ENCODE assay signal across 27 cellular contexts in genomic region chr22:23258826-23259170, GRCh38.
"Had no signal": no experiment of that assay in that cellular context is flagged by ENCODE, and none has a peak within 500 bp of the region (broad histone marks: within the 10 kb centered on the region; RNA-seq: fewer than 3 reads in every experiment).

No MANE protein-coding gene starts in this region.

- H3K27ac Mint-ChIP-seq: activated CD8-positive, alpha-beta T cell treated with anti-CD3 and anti-CD28 coated beads for 36 hours; nephron; progenitor cell of endocrine pancreas; T-helper 1 cell treated with Interleukin-12 subunit alpha and Interleukin-12 subunit beta and Interleukin-4 antibody, amounts not matched to agents 30 μg/mL and 1 μg/mL, for 36 hours had no signal

- ATAC-seq: activated CD8-positive, alpha-beta T cell treated with anti-CD3 and anti-CD28 coated beads for 36 hours; activated naive CD4-positive, alpha-beta T cell treated with anti-CD3 and anti-CD28 coated beads, Interleukin-2, amount 50 U/mL, for 72 hours; left colon; right lobe of liver; stimulated activated naive CD8-positive, alpha-beta T cell treated with anti-CD3 and anti-CD28 coated beads, Interleukin-15, Interleukin-2, amounts not matched to agents 100 U/mL and 50 U/mL, for 24 hours had no signal

- H3K27me3 ChIP-seq: hepatocyte, neutrophil, ovary, right lobe of liver, thyroid gland had no signal

- H3K4me2 ChIP-seq: hepatocyte had no signal

- H3K27ac ChIP-seq: epithelial cell of prostate, hepatocyte, neutrophil, thyroid gland had no signal

- H3K4me3 Mint-ChIP-seq: activated CD4-positive, alpha-beta T cell treated with anti-CD3 and anti-CD28 coated beads, Interleukin-2, amount 10 ng/mL, durations not matched to agents 7 days and 5 days; activated CD8-positive, alpha-beta T cell treated with anti-CD3 and anti-CD28 coated beads for 36 hours; nephron; T-helper 1 cell treated with Interleukin-12 subunit alpha and Interleukin-12 subunit beta and Interleukin-4 antibody, amounts not matched to agents 30 μg/mL and 1 μg/mL, for 36 hours had no signal

- DNase-seq: activated CD4-positive, alpha-beta T cell treated with anti-CD3 and anti-CD28 coated beads for 1 hour; activated CD4-positive, alpha-beta T cell treated with anti-CD3 and anti-CD28 coated beads, Interleukin-2, amount 10 ng/mL, durations not matched to agents 7 days and 5 days; activated CD8-positive, alpha-beta T cell treated with anti-CD3 and anti-CD28 coated beads for 36 hours; activated naive CD4-positive, alpha-beta T cell; activated T-cell treated with anti-CD3 and anti-CD28 coated beads, Interleukin-2, amount 50 U/mL, for 48 hours; effector CD8-positive, alpha-beta T cell; left colon; mammary epithelial cell; ovary; right lobe of liver; stimulated activated CD4-positive, alpha-beta T cell treated with anti-CD3 and anti-CD28 coated beads, Interleukin-2, amount 100 ng/mL, for 48 hours; stimulated activated naive CD8-positive, alpha-beta T cell treated with anti-CD3 and anti-CD28 coated beads, Interleukin-15, Interleukin-2, amounts not matched to agents 100 U/mL and 50 U/mL, for 24 hours; substantia nigra; SW 1271; T-helper 9 cell; thyroid gland had no signal

- H2AFZ ChIP-seq: hepatocyte had no signal

- H3K4me3 ChIP-seq: hepatocyte, ovary, right lobe of liver, thyroid gland had no signal

- FAIRE-seq: colon, endometrium, frontal cortex, keratinocyte had no signal

- H3K36me3 ChIP-seq: ovary had no signal

- H3K27me3 Mint-ChIP-seq: activated CD4-positive, alpha-beta T cell treated with anti-CD3 and anti-CD28 coated beads, Interleukin-2, amount 10 ng/mL, durations not matched to agents 7 days and 5 days; activated CD8-positive, alpha-beta T cell treated with anti-CD3 and anti-CD28 coated beads for 36 hours; progenitor cell of endocrine pancreas had no signal

- H3K9me3 Mint-ChIP-seq: activated CD4-positive, alpha-beta T cell treated with anti-CD3 and anti-CD28 coated beads, Interleukin-2, amount 10 ng/mL, durations not matched to agents 7 days and 5 days; activated CD8-positive, alpha-beta T cell treated with anti-CD3 and anti-CD28 coated beads for 36 hours; activated naive CD4-positive, alpha-beta T cell treated with anti-CD3 and anti-CD28 coated beads, Interleukin-2, amount 50 U/mL, for 72 hours; nephron; T-helper 1 cell treated with Interleukin-12 subunit alpha and Interleukin-12 subunit beta and Interleukin-4 antibody, amounts not matched to agents 30 μg/mL and 1 μg/mL, for 36 hours had no signal

- H3K9me3 ChIP-seq: neutrophil, ovary, right lobe of liver, thyroid gland had no signal
